ENCODE assay signal across 26 cellular contexts in the genomic region with DNA sequence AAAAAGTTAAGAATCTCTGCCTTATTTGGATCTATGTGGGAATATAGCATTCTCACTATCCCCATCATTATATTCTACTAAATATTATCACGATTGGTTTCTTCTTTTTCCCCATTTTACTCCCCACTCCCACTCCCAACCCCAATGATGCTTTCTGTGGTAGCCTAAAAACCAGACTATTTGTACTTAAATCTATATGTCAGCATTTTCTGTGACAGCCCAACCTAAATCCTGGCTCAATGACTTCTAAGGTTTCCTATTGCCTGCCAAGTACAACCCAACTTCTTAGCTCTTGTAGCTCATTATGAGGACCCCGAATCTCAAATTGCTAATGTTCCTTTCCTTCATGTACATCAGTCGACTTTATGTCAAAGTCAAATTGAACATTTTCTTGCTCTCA.
"Had no signal": no experiment of that assay in that cellular context is flagged by ENCODE, and none has a peak within 500 bp of the region (broad histone marks: within the 10 kb centered on the region; RNA-seq: fewer than 3 reads in every experiment).

No MANE protein-coding gene starts in this region.

- H3K36me3 ChIP-seq: stomach, suprapubic skin, thoracic aorta, thyroid gland, tibial artery, tibial nerve, transverse colon, upper lobe of left lung, upper lobe of right lung, uterus, vagina had no signal

- H3K9me3 ChIP-seq: suprapubic skin, testis, thoracic aorta, thyroid gland, tibial artery, transverse colon, upper lobe of left lung, upper lobe of right lung, uterus, vagina had no signal

- H3K4me3 ChIP-seq: stomach, suprapubic skin, testis, thoracic aorta, thyroid gland, tibial artery, tibial nerve, transverse colon, upper lobe of left lung, upper lobe of right lung, uterus, vagina had no signal

- ATAC-seq: stimulated activated effector memory CD8-positive, alpha-beta T cell treated with anti-CD3 and anti-CD28 coated beads, Interleukin-12 subunit alpha, Interleukin-12 subunit beta, amount 100 ng/mL, for 72 hours; stimulated activated memory B cell treated with anti-CD40 and anti-IgM and Interleukin-4, amounts not matched to agents 10 μg/mL and 1 μg/mL and 100 μg/mL, for 72 hours; stimulated activated naive B cell treated with anti-CD40 and anti-IgM and Interleukin-4, amounts not matched to agents 10 μg/mL and 1 μg/mL and 100 μg/mL, for 72 hours; stimulated activated naive CD8-positive, alpha-beta T cell treated with anti-CD3 and anti-CD28 coated beads, Interleukin-15, amount 100 ng/mL, for 72 hours; stimulated activated naive CD8-positive, alpha-beta T cell treated with anti-CD3 and anti-CD28 coated beads, Interleukin-15, Interleukin-2, amounts not matched to agents 100 U/mL and 50 U/mL, for 24 hours; upper lobe of right lung had no signal

- H3K4me1 ChIP-seq: stomach, suprapubic skin, testis, thyroid gland, tibial artery, tibial nerve, transverse colon, upper lobe of left lung, upper lobe of right lung, uterus, vagina had no signal

- H3K27ac ChIP-seq: stomach, suprapubic skin, testis, thoracic aorta, thyroid gland, tibial artery, tibial nerve, transverse colon, upper lobe of left lung, upper lobe of right lung, uterus, vagina had no signal

- H3K27me3 ChIP-seq: stomach, suprapubic skin, testis, thyroid gland, tibial artery, tibial nerve, transverse colon, upper lobe of left lung, upper lobe of right lung, uterus, vagina had no signal

- FAIRE-seq: urothelium cell line had no signal

- DNase-seq: stimulated activated CD4-positive, alpha-beta T cell treated with anti-CD3 and anti-CD28 coated beads, Interleukin-2, amount 100 ng/mL, for 48 hours; stimulated activated CD4-positive, alpha-beta T cell treated with anti-CD3 and anti-CD28 coated beads, Interleukin-4, amount 100 ng/mL, for 1 hour; stimulated activated CD4-positive, alpha-beta T cell treated with anti-CD3 and anti-CD28 coated beads, Interleukin-4, amount 100 ng/mL, for 24 hours; stimulated activated CD4-positive, alpha-beta T cell treated with anti-CD3 and anti-CD28 coated beads, Interleukin-4, amount 100 ng/mL, for 4 hours; stimulated activated CD8-positive, alpha-beta memory T cell treated with anti-CD3 and anti-CD28 coated beads, Interleukin-4, amount 100 ng/mL, for 48 hours; stimulated activated naive B cell treated with anti-CD40 and anti-IgM and Interleukin-4, amounts not matched to agents 10 μg/mL and 1 μg/mL and 100 μg/mL, for 72 hours; stimulated activated naive CD4-positive, alpha-beta T cell; stimulated activated naive CD4-positive, alpha-beta T cell treated with Interleukin-2 at 50 U/mL for 16 hours; stimulated activated naive CD8-positive, alpha-beta T cell treated with anti-CD3 and anti-CD28 coated beads, Interleukin-15, amount 100 ng/mL, for 72 hours; stimulated activated naive CD8-positive, alpha-beta T cell treated with anti-CD3 and anti-CD28 coated beads, Interleukin-15, Interleukin-2, amounts not matched to agents 100 U/mL and 50 U/mL, for 24 hours; stomach; substantia nigra; testis; thyroid gland; tibial artery; transverse colon; upper lobe of left lung; upper lobe of right lung; uterus had no signal
